21 cellular contexts compared by ENCODE assay signal in the genomic region with DNA sequence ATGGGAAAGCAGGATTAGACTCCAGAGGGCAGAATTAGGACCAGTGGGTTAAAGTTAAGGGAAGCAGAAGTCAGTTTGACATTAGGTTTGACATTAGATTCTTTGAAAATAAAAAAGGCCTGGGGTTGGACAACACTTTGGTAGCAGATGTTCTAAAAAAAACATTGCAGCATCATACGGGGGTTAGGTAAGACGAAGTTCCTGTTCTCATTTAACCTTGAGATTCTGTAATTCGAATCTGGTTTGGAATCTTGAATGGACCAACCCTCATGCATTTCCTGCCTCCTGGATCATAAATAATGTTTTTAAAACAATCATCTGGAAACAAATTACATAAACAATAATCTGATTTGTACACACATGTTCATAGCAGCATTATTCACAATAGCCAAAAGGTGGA.
A peak's percentile ranks its signal among the peaks of the same experiment; 100 is the strongest.
DNase-seq lines count a peak whose midpoint lies in the region; ATAC-seq and TF ChIP-seq lines count a peak whose summit lies in the region.
"Had no signal": no experiment of that assay in that cellular context is flagged by ENCODE, and none has a peak within 500 bp of the region (broad histone marks: within the 10 kb centered on the region; RNA-seq: fewer than 3 reads in every experiment).

No MANE protein-coding gene starts in this region.

- H4K5ac ChIP-seq in IMR-90 (ENCODE audit: low read depth, low read length): no peak overlapping the region

- H3K23ac ChIP-seq in IMR-90 (ENCODE audit: low read depth, low read length): peak overlapping the region; percentile 92; the same call in 1 of the 2 replicates

- in situ Hi-C loops in IMR-90 (cut with MboI; ENCODE audit: low sequenced_read_pairs): no loop called here

- no peaks in the 10 kb centered on the region for H3K36me3 ChIP-seq in IMR-90 (ENCODE audit: control insufficient read depth, insufficient read depth, low read length)
- H3K36me3 ChIP-seq: MG63 had no signal

- H3K4me1 ChIP-seq in IMR-90 (ENCODE audit: control insufficient read depth, insufficient read depth, low read length): peaks cover 9% of the 10 kb centered on the region

- no peak for TF ChIP-seq RAD21 in IMR-90 (IDR thresholded peaks at IDR 0.05; ENCODE audit: low read length)

- WGBS in IMR-90 (ENCODE audit: extremely low coverage in 2 of 2, insufficient read length in 1 of 2), 2 experiments: no CpG with 5 or more reads among the region's 3 CpGs

- H4K20me1 ChIP-seq in IMR-90 (ENCODE audit: insufficient read depth, low read length): no peaks in the 10 kb centered on the region

- H3K56ac ChIP-seq in IMR-90 (ENCODE audit: extremely low read depth, insufficient read depth, low read length): no peak overlapping the region

- peak overlapping the region; percentile 67 for H4K91ac ChIP-seq in IMR-90 (ENCODE audit: insufficient read depth, low read depth, low read length)

- no peak overlapping the region for H3K4me3 ChIP-seq in IMR-90 (ENCODE audit: insufficient read depth, low read depth, low read length)
- H3K4me3 ChIP-seq: A549, MG63, SK-N-MC had no signal

- peak overlapping the region; percentile 97 for H2BK120ac ChIP-seq in IMR-90 (ENCODE audit: low read depth, low read length)

- H3K4ac ChIP-seq in IMR-90 (ENCODE audit: low read depth, low read length): peak overlapping the region; percentile 97; the same call in 1 of the 2 replicates

- no peak overlapping the region for H2AK9ac ChIP-seq in IMR-90 (replicated peaks; ENCODE audit: low read depth, low read length, poor library complexity)

- no peak overlapping the region for H3K4me3 Mint-ChIP-seq in activated naive CD4-positive, alpha-beta T cell treated with anti-CD3 and anti-CD28 coated beads for 36 hours
- H3K4me3 Mint-ChIP-seq: CD4-positive, CD25-positive, alpha-beta regulatory T cell had no signal

- H3K9ac ChIP-seq in IMR-90 (ENCODE audit: low read depth, low read length): no peak overlapping the region

- H2AK5ac ChIP-seq in IMR-90 (ENCODE audit: low read depth, low read length): peak overlapping the region; percentile 91; the same call in 1 of the 2 replicates

- no peaks in the 10 kb centered on the region for H3K4me1 Mint-ChIP-seq in activated naive CD4-positive, alpha-beta T cell treated with anti-CD3 and anti-CD28 coated beads for 36 hours (ENCODE audit: low read depth)
- H3K4me1 Mint-ChIP-seq: CD4-positive, CD25-positive, alpha-beta regulatory T cell had no signal

- peak overlapping the region; percentile 97; the same call in 1 of the 2 replicates for H3K14ac ChIP-seq in IMR-90 (replicated peaks; ENCODE audit: low read depth, low read length)

- ATAC-seq in IMR-90 (ENCODE audit: low read depth): no peak
- ATAC-seq in sciatic nerve: peak; percentile 15
- ATAC-seq: A549, HCT116 had no signal

- no peaks in the 10 kb centered on the region for H3K9me3 Mint-ChIP-seq in activated naive CD4-positive, alpha-beta T cell treated with anti-CD3 and anti-CD28 coated beads for 36 hours

- no TSS peak for BruUV-seq in IMR-90 (replicated peaks; lab: Mats Ljungman, UMichigan)

- dilution Hi-C loops in IMR-90 (cut with HindIII; ENCODE audit: low sequenced_read_pairs, unreplicated experiment): no loop called here

- POLR2A ChIA-PET in IMR-90 (lab: Charles Lee; ENCODE audit: unreplicated experiment): no interaction called here

- H3K27me3 Mint-ChIP-seq in activated naive CD4-positive, alpha-beta T cell treated with anti-CD3 and anti-CD28 coated beads for 36 hours (ENCODE audit: low read depth): peaks cover 13% of the 10 kb centered on the region

- peak; percentile 28 for DNase-seq in GM04504 (ENCODE audit: low read depth)
- DNase-seq in IMR-90: no peak
- peak; percentile 88 for DNase-seq in fibroblast of gingiva (ENCODE audit: low read depth)
- DNase-seq in sciatic nerve (ENCODE audit: low spot score): no peak
- DNase-seq in HPDE6-E6E7 (ENCODE audit: extremely low spot score): no peak
- no peak for DNase-seq in activated naive CD4-positive, alpha-beta T cell treated with anti-CD3 and anti-CD28 coated beads for 36 hours
- no peak for DNase-seq in NCI-H146 treated with DMSO at 0.1 percent for 48 hours (lab: John Stamatoyannopoulos, UW; ENCODE audit: unreplicated experiment)
- DNase-seq: CD4-positive, CD25-positive, alpha-beta regulatory T cell; EL; GF-D8; GOT3; MG63; NCI-H1417; NCI-H187; NCI-H446 treated with DMSO at 0.1 percent for 48 hours; NCI-H526 treated with DMSO at 0.1 percent for 48 hours; SHP77 treated with DMSO at 0.1 percent for 48 hours had no signal

- peaks cover 22% of the 10 kb centered on the region for H3K9me1 ChIP-seq in IMR-90 (ENCODE audit: insufficient read depth, low read length)

- peak overlapping the region; percentile 18 to 88; a peak in 3 of 4 replicates for H4K8ac ChIP-seq in IMR-90 (ENCODE audit: low read depth in 2 of 2, low read length in 2 of 2)

- H2BK15ac ChIP-seq in IMR-90 (ENCODE audit: low read depth, low read length): peak overlapping the region; percentile 77; the same call in 2 of the 3 replicates

- intact Hi-C loops in IMR-90 (cut with micrococcal nuclease): no loop called here
- intact Hi-C loops in sciatic nerve (cut with DNase I): no loop called here
- intact Hi-C loops in activated naive CD4-positive, alpha-beta T cell treated with anti-CD3 and anti-CD28 coated beads for 36 hours (cut with micrococcal nuclease): no loop called here

- H3K18ac ChIP-seq in IMR-90 (ENCODE audit: low read depth, low read length): peak overlapping the region; percentile 70; the same call in 1 of the 2 replicates

- H3K36me3 Mint-ChIP-seq in activated naive CD4-positive, alpha-beta T cell treated with anti-CD3 and anti-CD28 coated beads for 36 hours (ENCODE audit: low read depth): no peaks in the 10 kb centered on the region
- H3K36me3 Mint-ChIP-seq: CD4-positive, CD25-positive, alpha-beta regulatory T cell had no signal

- CTCF ChIA-PET in IMR-90 (lab: Yijun Ruan, JAX): no interaction called here
- CTCF ChIA-PET in activated naive CD4-positive, alpha-beta T cell treated with anti-CD3 and anti-CD28 coated beads for 36 hours (lab: Charles Lee): no interaction called here

- no peaks in the 10 kb centered on the region for H3K27me3 ChIP-seq in IMR-90 (ENCODE audit: control insufficient read depth, insufficient read depth, low read length)
- H3K27me3 ChIP-seq: MG63 had no signal

- no peak overlapping the region for H3K27ac Mint-ChIP-seq in activated naive CD4-positive, alpha-beta T cell treated with anti-CD3 and anti-CD28 coated beads for 36 hours
- H3K27ac Mint-ChIP-seq: CD4-positive, CD25-positive, alpha-beta regulatory T cell had no signal

- no peak overlapping the region for H2AFZ ChIP-seq in IMR-90 (replicated peaks; ENCODE audit: low read length, poor library complexity)

- no peak overlapping the region for H3K27ac ChIP-seq in IMR-90 (ENCODE audit: insufficient read depth, low read length)
- H3K27ac ChIP-seq: A549, RWPE1, SK-N-MC had no signal

- TF ChIP-seq POLR2A in IMR-90 (IDR thresholded peaks at IDR 0.05; ENCODE audit: low read depth, low read length): no peak

- H2BK20ac ChIP-seq in IMR-90 (ENCODE audit: low read depth, low read length): peak overlapping the region; percentile 98; the same call in 1 of the 2 replicates

- H3K4me2 ChIP-seq in IMR-90 (ENCODE audit: low read depth, low read length): no peak overlapping the region
- H3K4me2 ChIP-seq: A549 had no signal

- H3K9me3 ChIP-seq in IMR-90 (ENCODE audit: control insufficient read depth, insufficient read depth, low read length): no peaks in the 10 kb centered on the region
- H3K9me3 ChIP-seq: A549, MG63 had no signal

- H3K79me1 ChIP-seq in IMR-90 (ENCODE audit: low read depth in 1 of 2, low read length in 2 of 2): peaks cover 12 to 18% of the 10 kb centered on the region in 2 experiments; a peak in 3 of 4 replicates

- no peak for TF ChIP-seq CTCF in IMR-90 (conservative IDR thresholded peaks at IDR 0.05; ENCODE audit: low read depth, low read length)

- H2BK5ac ChIP-seq in IMR-90 (ENCODE audit: low read depth, low read length, poor library complexity, severe bottlenecking): peak overlapping the region; percentile 76

TF ChIP-seq in IMR-90, 13 proteins besides CTCF, POLR2A, EP300 and RAD21:
- TF ChIP-seq CEBPB (IDR thresholded peaks at IDR 0.05; ENCODE audit: low read depth, low read length) (no peak), FOS (IDR thresholded peaks at IDR 0.05; ENCODE audit: low read depth, low read length) (no peak), CHD1 (IDR thresholded peaks at IDR 0.05; ENCODE audit: low read depth, low read length) (no peak)
- TF ChIP-seq, protein P1, sequence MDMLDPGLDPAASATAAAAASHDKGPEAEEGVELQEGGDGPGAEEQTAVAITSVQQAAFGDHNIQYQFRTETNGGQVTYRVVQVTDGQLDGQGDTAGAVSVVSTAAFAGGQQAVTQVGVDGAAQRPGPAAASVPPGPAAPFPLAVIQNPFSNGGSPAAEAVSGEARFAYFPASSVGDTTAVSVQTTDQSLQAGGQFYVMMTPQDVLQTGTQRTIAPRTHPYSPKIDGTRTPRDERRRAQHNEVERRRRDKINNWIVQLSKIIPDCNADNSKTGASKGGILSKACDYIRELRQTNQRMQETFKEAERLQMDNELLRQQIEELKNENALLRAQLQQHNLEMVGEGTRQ (IDR thresholded peaks at IDR 0.05; ENCODE audit: low read depth, low read length): no peak

Comparison
In these comparisons a context has a peak if more than half of its experiments do, and no peak if none do; other contexts are left out.
1. DNase-seq: peak in GM04504 (single experiment) and fibroblast of gingiva (single experiment); none in IMR-90 (single experiment), sciatic nerve (single experiment), HPDE6-E6E7 (single experiment), activated naive CD4-positive, alpha-beta T cell treated with anti-CD3 and anti-CD28 coated beads for 36 hours (single experiment) and NCI-H146 treated with DMSO at 0.1 percent for 48 hours (single experiment).